ENCODE assay signal across 8 cellular contexts in the genomic region with DNA sequence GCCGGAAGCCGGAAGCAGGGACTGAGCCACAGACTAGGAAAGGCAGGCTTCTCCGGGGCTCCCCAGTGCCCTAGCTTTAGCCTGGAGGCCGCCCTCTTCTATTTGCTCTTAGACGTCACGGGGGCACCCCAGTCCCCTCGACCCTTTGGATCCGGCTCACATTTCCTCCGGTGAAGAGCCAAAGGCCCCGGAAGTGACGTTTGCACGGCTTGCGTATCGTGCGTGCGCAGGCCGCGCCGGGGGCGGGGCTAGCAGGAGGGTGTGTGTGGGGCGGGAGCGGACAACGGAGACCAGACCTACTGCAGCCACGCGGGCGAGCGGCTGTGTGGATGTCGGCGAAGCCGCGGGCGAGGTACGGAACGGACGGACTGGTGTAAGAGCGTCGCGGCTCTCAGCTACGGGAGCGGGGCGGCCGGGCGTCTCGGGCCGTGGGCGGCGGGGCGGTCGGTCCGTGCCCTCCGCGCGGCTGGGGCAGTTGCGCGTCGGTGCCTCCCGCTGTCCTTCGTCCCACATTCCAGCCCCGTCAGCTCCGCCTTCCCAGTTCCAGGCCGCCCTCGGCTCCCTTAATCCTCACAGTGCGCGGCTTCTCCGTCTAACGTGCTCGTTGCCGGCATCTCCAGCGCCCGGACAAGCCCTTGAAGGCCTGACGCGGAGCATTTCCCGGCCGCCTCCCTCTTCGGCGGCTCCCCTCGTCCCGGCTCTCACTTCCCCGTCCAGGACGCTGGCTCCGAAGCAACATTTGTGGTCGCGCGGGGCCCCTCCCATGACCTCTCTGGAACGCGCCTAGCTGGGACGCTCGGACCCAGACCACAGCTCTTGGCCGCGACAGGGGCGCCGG. TPM values are rescaled to one million over a fixed set of nuclear protein-coding genes. Genes with fewer than 3 reads are reported as not detected.
DNase-seq lines count a peak whose midpoint lies in the region; ATAC-seq and TF ChIP-seq lines count a peak whose summit lies in the region.

No MANE protein-coding gene starts in this region.

- H3K4me2 ChIP-seq in GM23338 = peak overlapping the region; percentile 91

- TF ChIP-seq CTCF in GM23338 (conservative IDR thresholded peaks at IDR 0.05; ENCODE audit: low read depth in 2 of 2) (no peak), fibroblast of mammary gland (conservative IDR thresholded peaks at IDR 0.05; ENCODE audit: control insufficient read depth, insufficient read depth, low read depth, low read length) (no peak)

- peaks cover 21% of the 10 kb centered on the region for H3F3A ChIP-seq in GM23338 (replicated peaks; ENCODE audit: low read depth)

- H3K4me1 Mint-ChIP-seq in GM23338 = peaks cover 7% of the 10 kb centered on the region
- H3K4me1 Mint-ChIP-seq in activated T-helper 17 cell treated with anti-CD3 and anti-CD28 coated beads, Interleukin-2, amount 50 U/mL, for 72 hours = peaks cover 7% of the 10 kb centered on the region
- H3K4me1 Mint-ChIP-seq in naive thymus-derived CD8-positive, alpha-beta T cell = peaks cover 13 to 42% (median 36%) of the 10 kb centered on the region in 4 donors
- H3K4me1 Mint-ChIP-seq in stimulated activated naive B cell treated with anti-CD40 and anti-IgM and Interleukin-4, amounts not matched to agents 10 μg/mL and 1 μg/mL and 100 μg/mL, for 72 hours = peaks cover 7 to 31% of the 10 kb centered on the region in 2 donors

- peak; percentile 92 for ATAC-seq in GM23338
- ATAC-seq in activated T-helper 17 cell treated with anti-CD3 and anti-CD28 coated beads, Interleukin-2, amount 50 U/mL, for 72 hours (replicated peaks) = peak; percentile 96
- peak; percentile 92 to 96 for ATAC-seq in naive thymus-derived CD8-positive, alpha-beta T cell
- peak; percentile 93 to 97 for ATAC-seq in stimulated activated naive B cell treated with anti-CD40 and anti-IgM and Interleukin-4, amounts not matched to agents 10 μg/mL and 1 μg/mL and 100 μg/mL, for 72 hours (replicated peaks)

- H3K4me3 Mint-ChIP-seq in GM23338 = peak overlapping the region; percentile 96
- peak overlapping the region; percentile 88 for H3K4me3 Mint-ChIP-seq in activated T-helper 17 cell treated with anti-CD3 and anti-CD28 coated beads, Interleukin-2, amount 50 U/mL, for 72 hours
- H3K4me3 Mint-ChIP-seq in naive thymus-derived CD8-positive, alpha-beta T cell = peak overlapping the region; percentile 93 to 100 (median 98)
- H3K4me3 Mint-ChIP-seq in stimulated activated naive B cell treated with anti-CD40 and anti-IgM and Interleukin-4, amounts not matched to agents 10 μg/mL and 1 μg/mL and 100 μg/mL, for 72 hours = peak overlapping the region; percentile 94 to 100

- H2AFZ ChIP-seq in GM23338 = 0 out of 2 replicates have a peak overlapping the region, but pooled peaks have one; percentile 83

- H3K27me3 Mint-ChIP-seq in GM23338 (ENCODE audit: insufficient read depth, low read depth, poor library complexity) = peaks cover 20% of the 10 kb centered on the region
- no peaks in the 10 kb centered on the region for H3K27me3 Mint-ChIP-seq in activated T-helper 17 cell treated with anti-CD3 and anti-CD28 coated beads, Interleukin-2, amount 50 U/mL, for 72 hours
- no peaks in the 10 kb centered on the region for H3K27me3 Mint-ChIP-seq in naive thymus-derived CD8-positive, alpha-beta T cell
- H3K27me3 Mint-ChIP-seq in stimulated activated naive B cell treated with anti-CD40 and anti-IgM and Interleukin-4, amounts not matched to agents 10 μg/mL and 1 μg/mL and 100 μg/mL, for 72 hours = no peaks in the 10 kb centered on the region

- H3K4me3 ChIP-seq in GM23338 = peak overlapping the region; percentile 99
- H3K4me3 ChIP-seq in fibroblast of mammary gland (ENCODE audit: control insufficient read depth, low read depth, low read length) = peak overlapping the region; percentile 80

- no peaks in the 10 kb centered on the region for H3K27me3 ChIP-seq in GM23338 (ENCODE audit: insufficient read depth)

- H3K36me3 Mint-ChIP-seq in GM23338 (ENCODE audit: low read depth) = peaks cover 8% of the 10 kb centered on the region; the same call in 2 of the 3 replicates
- peaks cover 16% of the 10 kb centered on the region for H3K36me3 Mint-ChIP-seq in activated T-helper 17 cell treated with anti-CD3 and anti-CD28 coated beads, Interleukin-2, amount 50 U/mL, for 72 hours (ENCODE audit: low read depth)
- H3K36me3 Mint-ChIP-seq in naive thymus-derived CD8-positive, alpha-beta T cell = no peaks in the 10 kb centered on the region
- H3K36me3 Mint-ChIP-seq in stimulated activated naive B cell treated with anti-CD40 and anti-IgM and Interleukin-4, amounts not matched to agents 10 μg/mL and 1 μg/mL and 100 μg/mL, for 72 hours = peaks cover 8 to 24% of the 10 kb centered on the region in 2 donors

- peaks cover 6% of the 10 kb centered on the region for H3K4me1 ChIP-seq in GM23338 (ENCODE audit: insufficient read depth)

- H3K9me2 ChIP-seq in GM23338 (ENCODE audit: insufficient read depth) = no peaks in the 10 kb centered on the region

- H3K27ac Mint-ChIP-seq in GM23338 = peak overlapping the region; percentile 99
- H3K27ac Mint-ChIP-seq in activated T-helper 17 cell treated with anti-CD3 and anti-CD28 coated beads, Interleukin-2, amount 50 U/mL, for 72 hours = peak overlapping the region; percentile 98
- H3K27ac Mint-ChIP-seq in naive thymus-derived CD8-positive, alpha-beta T cell = peak overlapping the region; percentile 93 to 100 (median 99)
- peak overlapping the region; percentile 99 for H3K27ac Mint-ChIP-seq in stimulated activated naive B cell treated with anti-CD40 and anti-IgM and Interleukin-4, amounts not matched to agents 10 μg/mL and 1 μg/mL and 100 μg/mL, for 72 hours

- peaks cover 19% of the 10 kb centered on the region for H4K20me1 ChIP-seq in GM23338 (replicated peaks; ENCODE audit: insufficient read depth)

- DNase-seq in Daoy (ENCODE audit: low read depth) (peak; percentile 100), GM23338 (ENCODE audit: low spot score) (peak; percentile 100), Kasumi-1 (lab: John Stamatoyannopoulos, UW) (peak; percentile 97 to 99), RKO (ENCODE audit: low spot score) (peak; percentile 98), fibroblast of mammary gland (ENCODE audit: low read depth) (peak; percentile 96)
- DNase-seq in naive thymus-derived CD8-positive, alpha-beta T cell = peak; percentile 95 to 99 (median 98)
- peak; percentile 98 for DNase-seq in stimulated activated naive B cell treated with anti-CD40 and anti-IgM and Interleukin-4, amounts not matched to agents 10 μg/mL and 1 μg/mL and 100 μg/mL, for 72 hours

- no peaks in the 10 kb centered on the region for H3K36me3 ChIP-seq in GM23338 (ENCODE audit: insufficient read depth)

- POLR2A ChIA-PET in naive thymus-derived CD8-positive, alpha-beta T cell (lab: Charles Lee) = interaction anchor here (0.6 to 3.2 kb wide), 13 partner anchors 11 to 340 kb away, joined by 3 to 20 read pairs (median 8); a partner anchor contains a TSS

- H3K9me3 Mint-ChIP-seq in GM23338 = no peaks in the 10 kb centered on the region
- no peaks in the 10 kb centered on the region for H3K9me3 Mint-ChIP-seq in activated T-helper 17 cell treated with anti-CD3 and anti-CD28 coated beads, Interleukin-2, amount 50 U/mL, for 72 hours
- no peaks in the 10 kb centered on the region for H3K9me3 Mint-ChIP-seq in naive thymus-derived CD8-positive, alpha-beta T cell
- H3K9me3 Mint-ChIP-seq in stimulated activated naive B cell treated with anti-CD40 and anti-IgM and Interleukin-4, amounts not matched to agents 10 μg/mL and 1 μg/mL and 100 μg/mL, for 72 hours = no peaks in the 10 kb centered on the region

- peak overlapping the region; percentile 99 for H3K27ac ChIP-seq in GM23338 (ENCODE audit: low read depth)

- peaks cover 54% of the 10 kb centered on the region for H3K79me2 ChIP-seq in GM23338 (replicated peaks; ENCODE audit: insufficient read depth)

TF ChIP-seq in GM23338, 12 proteins besides CTCF, POLR2A, EP300 and RAD21:
- TF ChIP-seq POLR2AphosphoS5 (IDR thresholded peaks at IDR 0.05; ENCODE audit: low read depth) = peak; percentile 98
- no peak for TF ChIP-seq JUNB (IDR thresholded peaks at IDR 0.05; ENCODE audit: unreplicated experiment)
- TF ChIP-seq CREB1 (CRISPR knock-in tag; IDR thresholded peaks at IDR 0.05; ENCODE audit: low read depth) = peak; percentile 95

RNA-seq across cellular contexts. Expression of a gene that starts 25.8 kb away (rescaled TPM):
- total RNA-seq in Daoy (2014; rRNA removed; shearing (Covaris generic)) = 9.0 and 10.7 TPM in 2 replicates
- 19.8 and 21.0 TPM in 2 replicates for total RNA-seq in GM23338 (2014; rRNA removed; shearing (Covaris generic))
- 3.7 and 3.8 TPM in 2 replicates for polyA plus RNA-seq in GM23338 (2016; fragmentation: Nextera tagmentation; extraction: Ambion mirVana)
- 10 to 100 TPM; 14.7 to 15.5 TPM for total RNA-seq in activated T-helper 17 cell treated with anti-CD3 and anti-CD28 coated beads, Interleukin-2, amount 50 U/mL, for 72 hours
- total RNA-seq in naive thymus-derived CD8-positive, alpha-beta T cell = 10 to 100 TPM; 35.8 to 37.0 TPM
- polyA plus RNA-seq in naive thymus-derived CD8-positive, alpha-beta T cell = 10 to 100 TPM; 11.0 to 14.5 (median 11.9) TPM

Comparison
In these comparisons a context has a peak if more than half of its experiments do, and no peak if none do; other contexts are left out.
1. Peak in every context shown above with its lines: DNase-seq, ATAC-seq, H3K4me3 ChIP-seq and H3K27ac ChIP-seq.